ENCODE assay signal across 8 cellular contexts in the genomic region with DNA sequence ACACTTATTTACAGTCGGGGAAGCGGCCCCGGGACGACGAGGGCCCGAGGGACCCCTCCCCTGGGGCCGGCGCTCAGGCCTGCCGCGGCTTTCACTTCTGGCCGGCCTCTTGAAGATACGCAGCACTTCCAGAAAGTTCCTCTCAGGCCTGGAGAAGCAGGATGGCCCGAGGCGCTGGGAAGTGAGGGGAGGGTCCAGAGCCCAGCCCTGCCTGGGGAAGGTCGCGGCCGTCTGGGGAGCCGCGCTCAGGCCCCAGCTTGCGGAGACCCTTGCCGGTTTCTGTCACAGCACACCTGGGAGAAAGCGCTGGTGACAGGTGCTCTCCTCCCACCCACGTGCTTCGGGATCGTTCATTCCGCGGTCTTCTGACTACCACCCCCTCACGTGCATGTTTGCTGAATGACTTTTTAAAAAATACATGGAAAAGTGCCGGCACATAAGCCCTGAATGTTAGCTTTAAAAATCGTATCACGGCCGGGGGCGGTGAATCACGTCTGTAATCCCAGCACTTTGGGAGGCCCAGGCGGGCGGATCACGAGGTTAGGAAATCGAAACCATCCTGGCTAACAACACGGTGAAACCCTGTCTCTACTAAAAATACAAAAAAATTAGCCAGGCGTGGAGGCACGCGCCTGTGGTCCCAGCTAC. TPM values are rescaled to one million over a fixed set of nuclear protein-coding genes. Genes with fewer than 3 reads are reported as not detected.
DNase-seq lines count a peak whose midpoint lies in the region; ATAC-seq and TF ChIP-seq lines count a peak whose summit lies in the region.

No MANE protein-coding gene starts in this region.

- ATAC-seq in CD4-positive, alpha-beta T cell (ENCODE audit: poor library complexity): no peak
- ATAC-seq in GM21360 (IDR thresholded peaks at IDR 0.05; ENCODE audit: unreplicated experiment) (no peak), HG03135 (IDR thresholded peaks at IDR 0.05; ENCODE audit: unreplicated experiment) (no peak)

- H3K27me3 ChIP-seq in CD4-positive, alpha-beta T cell (ENCODE audit: control insufficient read depth, insufficient read depth, low read length): no peaks in the 10 kb centered on the region
- H3K27me3 ChIP-seq in adrenal gland: no peaks in the 10 kb centered on the region
- H3K27me3 ChIP-seq in iPS-20b (ENCODE audit: insufficient read depth, low read length): no peaks in the 10 kb centered on the region

- peak in 1 of 10 experiments; percentile 9 for DNase-seq in CD4-positive, alpha-beta T cell
- DNase-seq in HuH-7.5 (ENCODE audit: low spot score) (peak; percentile 41), adrenal gland (peak in 3 of 7 donors; percentile 25 to 59 (median 47)), GM10248 (ENCODE audit: extremely low spot score) (no peak)
- peak; percentile 12 for DNase-seq in stimulated activated CD4-positive, alpha-beta T cell treated with anti-CD3 and anti-CD28 coated beads, Interleukin-1b, Interleukin-23, amount 100 ng/mL, for 48 hours

- H3K4me3 Mint-ChIP-seq in CD4-positive, alpha-beta T cell: peak overlapping the region; percentile 97

- H3K27me3 Mint-ChIP-seq in CD4-positive, alpha-beta T cell: no peaks in the 10 kb centered on the region

- TF ChIP-seq CTCF in CD4-positive, alpha-beta T cell (IDR thresholded peaks at IDR 0.05): no peak
- TF ChIP-seq CTCF in adrenal gland (IDR thresholded peaks at IDR 0.05) (no peak), GM10248 (IDR thresholded peaks at IDR 0.05; ENCODE audit: control extremely low read depth, extremely low read depth, low read depth, missing control alignments) (no peak)

- H3K9me3 ChIP-seq in CD4-positive, alpha-beta T cell (ENCODE audit: control insufficient read depth, low read length): no peaks in the 10 kb centered on the region
- H3K9me3 ChIP-seq in adrenal gland (replicated peaks in 1 of 3): no peaks in the 10 kb centered on the region
- H3K9me3 ChIP-seq in iPS-20b (ENCODE audit: insufficient read depth, low read depth, low read length): no peaks in the 10 kb centered on the region

- H3K36me3 Mint-ChIP-seq in CD4-positive, alpha-beta T cell (ENCODE audit: low read depth): peaks cover 66% of the 10 kb centered on the region

- TF ChIP-seq POLR2A in adrenal gland (IDR thresholded peaks at IDR 0.05): no peak

- CTCF ChIA-PET in CD4-positive, alpha-beta T cell (lab: Charles Lee): interaction anchor here (1.2 kb wide), 1 partner anchor 11 kb away, joined by 5 read pairs; no protein-coding TSS in a partner anchor
- CTCF ChIA-PET in GM10248 (lab: Yijun Ruan, JAX): interaction anchor here (0.8 to 1.1 kb wide), 2 partner anchors 332 to 364 kb away, joined by 3 read pairs; no protein-coding TSS in a partner anchor

- H3K9me3 Mint-ChIP-seq in CD4-positive, alpha-beta T cell: no peaks in the 10 kb centered on the region

- peaks cover 0 to 10% of the 10 kb centered on the region in 2 donors for H3K36me3 ChIP-seq in adrenal gland (replicated peaks in 1 of 2)
- H3K36me3 ChIP-seq in iPS-20b (ENCODE audit: insufficient read depth, low read depth, low read length): peaks cover 31% of the 10 kb centered on the region

- peak overlapping the region; percentile 98 for H3K27ac Mint-ChIP-seq in CD4-positive, alpha-beta T cell

- intact Hi-C loops in CD4-positive, alpha-beta T cell (cut with DNase I, micrococcal nuclease): loop anchor here (1.0 to 5.0 kb wide), 5 partner anchors 69 to 566 kb away; a partner anchor contains a TSS
- intact Hi-C loops in adrenal gland (cut with DNase I): no loop called here

- H3K9ac ChIP-seq in iPS-20b (ENCODE audit: low read depth, low read length): peak overlapping the region; percentile 90; the same call in 1 of the 2 replicates

- POLR2A ChIA-PET in CD4-positive, alpha-beta T cell (lab: Charles Lee): interaction anchor here (1.1 to 2.4 kb wide), 5 partner anchors 11 to 1051 kb away, joined by 4 to 33 read pairs (median 8); a partner anchor contains a TSS
- POLR2A ChIA-PET in GM10248 (lab: Yijun Ruan, JAX): interaction anchor here (1.0 kb wide), 1 partner anchor 10 kb away, joined by 4 read pairs; no protein-coding TSS in a partner anchor

- peaks cover 19 to 38% of the 10 kb centered on the region in 2 donors for H3K4me1 ChIP-seq in adrenal gland (replicated peaks in 1 of 2)
- H3K4me1 ChIP-seq in iPS-20b (ENCODE audit: insufficient read depth, low read length): peaks cover 4% of the 10 kb centered on the region

- H3K27ac ChIP-seq in CD4-positive, alpha-beta T cell (ENCODE audit: low read depth, low read length): peak overlapping the region; percentile 96
- H3K27ac ChIP-seq in adrenal gland (peak overlapping the region; percentile 93 to 99 (median 97)), iPS-20b (ENCODE audit: low read length) (peak overlapping the region; percentile 23)

- WGBS in adrenal gland, 4 donors: 38 to 68% (median 49%) methylated on average over 20 to 42 of the region's 42 CpGs

- H3K4me3 ChIP-seq in adrenal gland (peak overlapping the region in 3 of 4 donors; percentile 76 to 81 (median 79)), iPS-20b (ENCODE audit: low read length) (peak overlapping the region; percentile 87)

- H3K4me1 Mint-ChIP-seq in CD4-positive, alpha-beta T cell (ENCODE audit: low read depth): peaks cover 45% of the 10 kb centered on the region

RNA-seq across cellular contexts. Expression of a gene that starts 0.7 kb away (rescaled TPM):
- 100 to 1,000 TPM; 102 to 107 TPM for total RNA-seq in CD4-positive, alpha-beta T cell
- total RNA-seq in adrenal gland: 10 to 100 TPM; 18.4 to 75.4 (median 53.6) TPM
- 10 to 100 TPM; 34.3 to 42.7 (median 34.6) TPM for polyA plus RNA-seq in adrenal gland

Comparison
In these comparisons a context has a peak if more than half of its experiments do, and no peak if none do; other contexts are left out.
1. H3K27ac ChIP-seq: peak in every context shown above with its lines; median percentile 97 in adrenal gland; 96 in CD4-positive, alpha-beta T cell; 23 in iPS-20b.
2. intact Hi-C loops: an anchor here in CD4-positive, alpha-beta T cell (1.0 to 5.0 kb wide); none called in adrenal gland.